Comparison of ENCODE assay signal across 8 cellular contexts in the genomic region with DNA sequence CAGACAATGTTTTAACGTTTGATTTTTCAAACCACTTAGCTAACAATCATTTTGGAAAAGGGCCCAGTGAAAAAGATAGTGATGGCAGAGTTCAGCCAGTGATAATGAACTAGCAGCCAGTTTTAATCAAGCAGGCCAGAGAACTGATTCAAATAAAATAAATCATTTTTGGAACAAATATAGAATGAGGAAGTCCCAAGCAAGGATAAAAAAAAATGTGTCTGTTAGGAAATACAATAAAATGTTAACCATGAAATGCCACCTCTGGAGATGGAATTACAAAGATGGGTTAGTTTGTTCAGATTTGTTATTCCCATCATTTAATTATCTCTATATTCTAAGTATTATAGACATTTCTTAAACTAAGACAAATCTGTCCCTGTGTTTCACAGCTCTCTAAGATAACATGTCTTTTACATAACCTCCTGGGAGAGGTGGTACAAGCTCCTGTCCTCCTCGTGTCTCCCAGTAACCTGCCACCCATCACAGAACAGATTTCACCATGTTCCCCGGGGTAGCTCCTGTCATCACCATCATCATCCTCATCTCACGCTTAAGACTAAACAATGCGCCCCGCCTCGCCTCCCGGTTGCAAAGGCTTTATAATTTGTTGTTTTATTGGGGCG. TPM values are rescaled to one million over a fixed set of nuclear protein-coding genes. Genes with fewer than 3 reads are reported as not detected.
DNase-seq lines count a peak whose midpoint lies in the region; ATAC-seq lines count a peak whose summit lies in the region.

No MANE protein-coding gene starts in this region.

- H3K36me3 Mint-ChIP-seq in activated naive CD4-positive, alpha-beta T cell treated with anti-CD3 and anti-CD28 coated beads for 36 hours (ENCODE audit: low read depth) = peaks cover 3% of the 10 kb centered on the region
- peaks cover 4% of the 10 kb centered on the region for H3K36me3 Mint-ChIP-seq in memory B cell

- ATAC-seq in memory B cell (ENCODE audit: low read depth) = no peak
- ATAC-seq in GM18868 (IDR thresholded peaks at IDR 0.05; ENCODE audit: unreplicated experiment) = no peak

- intact Hi-C loops in activated naive CD4-positive, alpha-beta T cell treated with anti-CD3 and anti-CD28 coated beads for 36 hours (cut with micrococcal nuclease) = loop anchor here (1.0 to 10.0 kb wide), 6 partner anchors 28 to 326 kb away; partner anchors contain the start of gene SNX22

- no peaks in the 10 kb centered on the region for H3K9me3 Mint-ChIP-seq in activated naive CD4-positive, alpha-beta T cell treated with anti-CD3 and anti-CD28 coated beads for 36 hours
- H3K9me3 Mint-ChIP-seq in memory B cell = no peaks in the 10 kb centered on the region

- H3K27me3 Mint-ChIP-seq in activated naive CD4-positive, alpha-beta T cell treated with anti-CD3 and anti-CD28 coated beads for 36 hours (ENCODE audit: low read depth) = no peaks in the 10 kb centered on the region
- no peaks in the 10 kb centered on the region for H3K27me3 Mint-ChIP-seq in memory B cell

- peak overlapping the region; percentile 72 for H3K27ac Mint-ChIP-seq in activated naive CD4-positive, alpha-beta T cell treated with anti-CD3 and anti-CD28 coated beads for 36 hours
- peak overlapping the region; percentile 90 for H3K27ac Mint-ChIP-seq in memory B cell

- H3K27ac ChIP-seq in caudate nucleus (ENCODE audit: low read depth, low read length) = peak overlapping the region; percentile 93

- CTCF ChIA-PET in activated naive CD4-positive, alpha-beta T cell treated with anti-CD3 and anti-CD28 coated beads for 36 hours (lab: Charles Lee) = interaction anchor here (1.1 to 1.3 kb wide), 3 partner anchors 15 to 223 kb away, joined by 3 to 7 read pairs (median 3); no protein-coding TSS in a partner anchor

- peak overlapping the region; percentile 98 for H3K4me3 Mint-ChIP-seq in activated naive CD4-positive, alpha-beta T cell treated with anti-CD3 and anti-CD28 coated beads for 36 hours
- H3K4me3 Mint-ChIP-seq in memory B cell = peak overlapping the region; percentile 94

- peak; percentile 44 for DNase-seq in activated naive CD4-positive, alpha-beta T cell treated with anti-CD3 and anti-CD28 coated beads for 36 hours
- no peak for DNase-seq in activated naive CD4-positive, alpha-beta T cell treated with Interleukin-2 at 50 U/mL for 16 hours
- DNase-seq in MV-4-11 (lab: John Stamatoyannopoulos, UW) = peak; percentile 23
- peak in 10 of 61 donors; percentile 4 to 48 (median 28) for DNase-seq in caudate nucleus (lab: John Stamatoyannopoulos, UW)
- DNase-seq in memory B cell (ENCODE audit: low spot score in 2 of 2) = no peak
- DNase-seq in NCI-H187 (lab: John Stamatoyannopoulos, UW) = no peak
- DNase-seq in stimulated activated CD4-positive, alpha-beta T cell treated with anti-CD3 and anti-CD28 coated beads, Interleukin-1b, Interleukin-23, amount 100 ng/mL, for 48 hours = no peak

- H3K4me1 Mint-ChIP-seq in activated naive CD4-positive, alpha-beta T cell treated with anti-CD3 and anti-CD28 coated beads for 36 hours (ENCODE audit: low read depth) = peaks cover 54% of the 10 kb centered on the region
- peaks cover 29% of the 10 kb centered on the region for H3K4me1 Mint-ChIP-seq in memory B cell

RNA-seq across cellular contexts. Expression of gene HERC1, which starts 1.0 kb away (rescaled TPM):
- 10 to 100 TPM; 64.6 to 68.3 TPM for total RNA-seq in activated naive CD4-positive, alpha-beta T cell treated with anti-CD3 and anti-CD28 coated beads for 36 hours

Comparison
In these comparisons a context has a peak if more than half of its experiments do, and no peak if none do; other contexts are left out.
1. DNase-seq: peak in activated naive CD4-positive, alpha-beta T cell treated with anti-CD3 and anti-CD28 coated beads for 36 hours (single experiment) and MV-4-11 (single experiment); none in activated naive CD4-positive, alpha-beta T cell treated with Interleukin-2 at 50 U/mL for 16 hours (single experiment), memory B cell (0 of 2), NCI-H187 (0 of 2) and stimulated activated CD4-positive, alpha-beta T cell treated with anti-CD3 and anti-CD28 coated beads, Interleukin-1b, Interleukin-23, amount 100 ng/mL, for 48 hours (single experiment).